In genomic region chr4:87985097-87985886, GRCh38 we compare ENCODE assay signal across 9 cellular contexts. TPM values are rescaled to one million over a fixed set of nuclear protein-coding genes. Genes with fewer than 3 reads are reported as not detected.
DNase-seq lines count a peak whose midpoint lies in the region; ATAC-seq and TF ChIP-seq lines count a peak whose summit lies in the region.
"Had no signal": no experiment of that assay in that cellular context is flagged by ENCODE, and none has a peak within 500 bp of the region (broad histone marks: within the 10 kb centered on the region; RNA-seq: fewer than 3 reads in every experiment).

No MANE protein-coding gene starts in this region.

- H3K4me3 Mint-ChIP-seq in activated T-helper 1 cell treated with anti-CD3 and anti-CD28 coated beads, Interleukin-12 subunit alpha, Interleukin-12 subunit beta, Interleukin-2, Interleukin-4 antibody, amounts not matched to agents 30 ng/mL and 10 ng/mL and 1 ng/mL, durations not matched to agents 14 hours and 24 hours and 36 hours: no peak overlapping the region

- H3K9me3 Mint-ChIP-seq in activated T-helper 1 cell treated with anti-CD3 and anti-CD28 coated beads, Interleukin-12 subunit alpha, Interleukin-12 subunit beta, Interleukin-2, Interleukin-4 antibody, amounts not matched to agents 30 ng/mL and 10 ng/mL and 1 ng/mL, durations not matched to agents 14 hours and 24 hours and 36 hours: no peaks in the 10 kb centered on the region

- no peaks in the 10 kb centered on the region for H3K4me1 Mint-ChIP-seq in activated T-helper 1 cell treated with anti-CD3 and anti-CD28 coated beads, Interleukin-12 subunit alpha, Interleukin-12 subunit beta, Interleukin-2, Interleukin-4 antibody, amounts not matched to agents 30 ng/mL and 10 ng/mL and 1 ng/mL, durations not matched to agents 14 hours and 24 hours and 36 hours (ENCODE audit: low read depth)

- ATAC-seq in HG02938 (IDR thresholded peaks at IDR 0.05; ENCODE audit: unreplicated experiment): peak; percentile 62

- H3K4me3 ChIP-seq in GM12875 (ENCODE audit: low read depth, low read length): no peak overlapping the region
- H3K4me3 ChIP-seq: gastrocnemius medialis had no signal

- H3K27me3 Mint-ChIP-seq in activated T-helper 1 cell treated with anti-CD3 and anti-CD28 coated beads, Interleukin-12 subunit alpha, Interleukin-12 subunit beta, Interleukin-2, Interleukin-4 antibody, amounts not matched to agents 30 ng/mL and 10 ng/mL and 1 ng/mL, durations not matched to agents 14 hours and 24 hours and 36 hours (ENCODE audit: insufficient read depth): peaks cover 18% of the 10 kb centered on the region

- no peaks in the 10 kb centered on the region for H3K36me3 Mint-ChIP-seq in activated T-helper 1 cell treated with anti-CD3 and anti-CD28 coated beads, Interleukin-12 subunit alpha, Interleukin-12 subunit beta, Interleukin-2, Interleukin-4 antibody, amounts not matched to agents 30 ng/mL and 10 ng/mL and 1 ng/mL, durations not matched to agents 14 hours and 24 hours and 36 hours (ENCODE audit: low read depth)

- TF ChIP-seq CTCF in GM12875 (IDR thresholded peaks at IDR 0.05; ENCODE audit: borderline replicate concordance, insufficient read depth, low read depth, low read length): peak; percentile 62

- no peak overlapping the region for H3K27ac Mint-ChIP-seq in activated T-helper 1 cell treated with anti-CD3 and anti-CD28 coated beads, Interleukin-12 subunit alpha, Interleukin-12 subunit beta, Interleukin-2, Interleukin-4 antibody, amounts not matched to agents 30 ng/mL and 10 ng/mL and 1 ng/mL, durations not matched to agents 14 hours and 24 hours and 36 hours

- intact Hi-C loops in activated T-helper 1 cell treated with anti-CD3 and anti-CD28 coated beads, Interleukin-12 subunit alpha, Interleukin-12 subunit beta, Interleukin-2, Interleukin-4 antibody, amounts not matched to agents 30 ng/mL and 10 ng/mL and 1 ng/mL, durations not matched to agents 14 hours and 24 hours and 36 hours (cut with micrococcal nuclease): loop anchor here (1.0 kb wide), 1 partner anchor 132 kb away; no protein-coding TSS in a partner anchor

- peak; percentile 62 for DNase-seq in AG08395 (ENCODE audit: low spot score)
- DNase-seq in NCI-H345 (lab: John Stamatoyannopoulos, UW): peak; percentile 66
- peak; percentile 60 for DNase-seq in activated CD8-positive, alpha-beta memory T cell treated with anti-CD3 and anti-CD28 coated beads, Interleukin-2, amount 50 U/mL, for 48 hours
- peak; percentile 68 for DNase-seq in foreskin melanocyte
- peak; percentile 39 for DNase-seq in occipital lobe (lab: John Stamatoyannopoulos, UW)
- no peak for DNase-seq in activated T-helper 1 cell treated with anti-CD3 and anti-CD28 coated beads, Interleukin-12 subunit alpha, Interleukin-12 subunit beta, Interleukin-2, Interleukin-4 antibody, amounts not matched to agents 30 ng/mL and 10 ng/mL and 1 ng/mL, durations not matched to agents 14 hours and 24 hours and 36 hours (ENCODE audit: low spot score)
- DNase-seq: gastrocnemius medialis had no signal

RNA-seq across cellular contexts. Expression of gene SPP1, which starts 9.8 kb away (rescaled TPM):
- 190 TPM for total RNA-seq in occipital lobe
- total RNA-seq in activated T-helper 1 cell treated with anti-CD3 and anti-CD28 coated beads, Interleukin-12 subunit alpha, Interleukin-12 subunit beta, Interleukin-2, Interleukin-4 antibody, amounts not matched to agents 30 ng/mL and 10 ng/mL and 1 ng/mL, durations not matched to agents 14 hours and 24 hours and 36 hours: 0.24 and 1.0 TPM in 2 replicates

RNA-seq across cellular contexts. Expression of gene PKD2, which starts 22.1 kb away (rescaled TPM):
- 59.9 TPM for total RNA-seq in occipital lobe
- total RNA-seq in activated T-helper 1 cell treated with anti-CD3 and anti-CD28 coated beads, Interleukin-12 subunit alpha, Interleukin-12 subunit beta, Interleukin-2, Interleukin-4 antibody, amounts not matched to agents 30 ng/mL and 10 ng/mL and 1 ng/mL, durations not matched to agents 14 hours and 24 hours and 36 hours: 10.1 and 11.7 TPM in 2 replicates

Comparison
In these comparisons a context has a peak if more than half of its experiments do, and no peak if none do; other contexts are left out.
1. RNA of gene SPP1, which starts 9.8 kb away (total RNA-seq): 190 TPM in occipital lobe (single experiment); 0.24 to 1.0 TPM in activated T-helper 1 cell treated with anti-CD3 and anti-CD28 coated beads, Interleukin-12 subunit alpha, Interleukin-12 subunit beta, Interleukin-2, Interleukin-4 antibody, amounts not matched to agents 30 ng/mL and 10 ng/mL and 1 ng/mL, durations not matched to agents 14 hours and 24 hours and 36 hours; every median in the first group is over 10 times any median in the second.